ENCODE assay signal across 29 cellular contexts in the genomic region with DNA sequence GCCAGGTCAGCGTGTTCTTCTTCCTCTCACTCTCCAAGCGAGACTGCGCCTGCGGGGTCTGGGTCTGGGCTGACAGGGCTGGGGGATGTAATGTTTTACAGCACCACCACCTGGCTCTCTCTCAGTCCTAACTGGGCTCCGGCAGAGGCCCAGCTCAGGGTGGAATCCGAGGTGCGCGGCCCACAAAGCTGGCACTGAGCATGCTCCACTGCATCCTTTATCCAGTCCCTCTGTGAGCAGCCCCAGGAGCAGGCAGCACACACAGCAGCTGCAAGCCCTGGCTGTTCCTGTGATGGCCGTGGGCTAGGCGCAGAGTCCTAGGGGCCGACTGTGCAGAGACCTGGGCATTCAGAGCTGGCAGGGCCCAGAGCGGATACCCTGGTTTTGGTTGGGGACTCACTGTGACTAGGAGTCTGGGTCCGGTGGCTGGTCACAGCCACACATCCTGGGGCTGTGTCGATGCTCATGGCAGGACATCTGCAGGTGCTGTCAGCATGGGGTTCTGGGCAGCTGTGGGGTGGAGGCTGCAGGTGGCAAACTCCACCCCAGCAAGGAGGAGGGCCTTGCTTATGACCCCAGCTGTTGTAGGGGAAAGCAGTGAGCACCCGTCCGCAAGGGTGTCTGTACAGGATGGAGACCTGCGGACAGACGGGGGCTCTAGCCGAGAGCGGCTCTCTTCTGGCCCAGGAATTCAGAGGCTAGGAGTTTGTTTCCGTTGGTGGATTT. TPM values are rescaled to one million over a fixed set of nuclear protein-coding genes. Genes with fewer than 3 reads are reported as not detected.
DNase-seq lines count a peak whose midpoint lies in the region; ATAC-seq and TF ChIP-seq lines count a peak whose summit lies in the region.
"Had no signal": no experiment of that assay in that cellular context is flagged by ENCODE, and none has a peak within 500 bp of the region (broad histone marks: within the 10 kb centered on the region; RNA-seq: fewer than 3 reads in every experiment).

No MANE protein-coding gene starts in this region.

- no peak overlapping the region for H3K27ac Mint-ChIP-seq in MCF 10A (ENCODE audit: low read depth, unreplicated experiment)
- peak overlapping the region; percentile 44 to 80 (median 45) for H3K27ac Mint-ChIP-seq in nephron
- H3K27ac Mint-ChIP-seq in activated CD8-positive, alpha-beta T cell treated with anti-CD3 and anti-CD28 coated beads for 36 hours = no peak overlapping the region
- H3K27ac Mint-ChIP-seq in type B pancreatic cell = no peak overlapping the region
- H3K27ac Mint-ChIP-seq: activated CD4-positive, alpha-beta T cell treated with anti-CD3 and anti-CD28 coated beads for 36 hours; CD8-positive, alpha-beta T cell; endodermal cell; naive thymus-derived CD8-positive, alpha-beta T cell; stimulated activated memory B cell treated with anti-CD40 and anti-IgM and Interleukin-4, amounts not matched to agents 10 μg/mL and 1 μg/mL and 100 μg/mL, for 72 hours; T-helper 2 cell treated with Interferon-gamma antibody and Interleukin-4, amounts not matched to agents 5 μg/mL and 100 μg/mL, for 36 hours had no signal

- no peaks in the 10 kb centered on the region for H3K4me1 Mint-ChIP-seq in MCF 10A (ENCODE audit: insufficient read depth, unreplicated experiment)
- peaks cover 11% of the 10 kb centered on the region for H3K4me1 Mint-ChIP-seq in nephron
- peaks cover 5% of the 10 kb centered on the region for H3K4me1 Mint-ChIP-seq in activated CD8-positive, alpha-beta T cell treated with anti-CD3 and anti-CD28 coated beads for 36 hours (ENCODE audit: low read depth)
- H3K4me1 Mint-ChIP-seq in type B pancreatic cell (ENCODE audit: unreplicated experiment) = no peaks in the 10 kb centered on the region
- H3K4me1 Mint-ChIP-seq: endodermal cell had no signal

- no peak for TF ChIP-seq CTCF in breast epithelium (IDR thresholded peaks at IDR 0.05)
- TF ChIP-seq CTCF in MCF 10A (IDR thresholded peaks at IDR 0.05; ENCODE audit: unreplicated experiment) = no peak
- no peak for TF ChIP-seq CTCF in nephron (IDR thresholded peaks at IDR 0.05; ENCODE audit: unreplicated experiment in 3 of 3)
- TF ChIP-seq CTCF in testis (IDR thresholded peaks at IDR 0.05) = no peak
- TF ChIP-seq CTCF in activated CD8-positive, alpha-beta T cell treated with anti-CD3 and anti-CD28 coated beads for 36 hours (IDR thresholded peaks at IDR 0.05) = no peak
- no peak for TF ChIP-seq CTCF in type B pancreatic cell (conservative IDR thresholded peaks at IDR 0.05)

- H3K27me3 ChIP-seq in breast epithelium = no peaks in the 10 kb centered on the region
- no peaks in the 10 kb centered on the region for H3K27me3 ChIP-seq in testis
- H3K27me3 ChIP-seq: esophagus squamous epithelium, suprapubic skin had no signal

- TF ChIP-seq POLR2A in breast epithelium (IDR thresholded peaks at IDR 0.05) = no peak
- TF ChIP-seq POLR2A in testis (IDR thresholded peaks at IDR 0.05) = no peak

- BruUV-seq in MCF 10A (replicated peaks; lab: Mats Ljungman, UMichigan) = no TSS peak

- H3K27me3 Mint-ChIP-seq in MCF 10A (ENCODE audit: insufficient read depth, unreplicated experiment) (no peaks in the 10 kb centered on the region), nephron (ENCODE audit: low read depth) (no peaks in the 10 kb centered on the region), type B pancreatic cell (no peaks in the 10 kb centered on the region)
- peaks cover 5% of the 10 kb centered on the region for H3K27me3 Mint-ChIP-seq in activated CD8-positive, alpha-beta T cell treated with anti-CD3 and anti-CD28 coated beads for 36 hours
- H3K27me3 Mint-ChIP-seq: stimulated activated memory B cell treated with anti-CD40 and anti-IgM and Interleukin-4, amounts not matched to agents 10 μg/mL and 1 μg/mL and 100 μg/mL, for 72 hours had no signal

- WGBS in testis, 2 donors = 67 to 85% methylated on average over 7 to 20 of the region's 21 CpGs

- no peak for ATAC-seq in activated CD8-positive, alpha-beta T cell treated with anti-CD3 and anti-CD28 coated beads for 36 hours
- ATAC-seq: activated CD4-positive, alpha-beta T cell treated with anti-CD3 and anti-CD28 coated beads for 36 hours; CD8-positive, alpha-beta T cell; naive thymus-derived CD8-positive, alpha-beta T cell; PC-3; right cardiac atrium; stimulated activated memory B cell treated with anti-CD40 and anti-IgM and Interleukin-4, amounts not matched to agents 10 μg/mL and 1 μg/mL and 100 μg/mL, for 72 hours had no signal

- H3K27ac ChIP-seq in breast epithelium = peak overlapping the region; percentile 72 to 87
- H3K27ac ChIP-seq in angular gyrus (ENCODE audit: low read depth, low read length) = peak overlapping the region; percentile 71
- peak overlapping the region; percentile 64 to 88 for H3K27ac ChIP-seq in testis
- H3K27ac ChIP-seq: esophagus squamous epithelium, suprapubic skin had no signal

- H3K36me3 ChIP-seq in breast epithelium (no peaks in the 10 kb centered on the region), testis (ENCODE audit: low read depth, missing control alignments) (no peaks in the 10 kb centered on the region)

- no peaks in the 10 kb centered on the region for H3K9me3 ChIP-seq in breast epithelium
- no peaks in the 10 kb centered on the region for H3K9me3 ChIP-seq in testis
- H3K9me3 ChIP-seq: esophagus squamous epithelium, suprapubic skin had no signal

- intact Hi-C loops in breast epithelium (cut with DNase I; ENCODE audit: low total_unique reads) (no loop called here), MCF 10A (cut with micrococcal nuclease) (no loop called here), testis (cut with DNase I; ENCODE audit: low total_unique reads) (no loop called here)
- intact Hi-C loops in activated CD8-positive, alpha-beta T cell treated with anti-CD3 and anti-CD28 coated beads for 36 hours (cut with micrococcal nuclease) = no loop called here

- H3K4me3 Mint-ChIP-seq in MCF 10A (ENCODE audit: unreplicated experiment) (no peak overlapping the region), nephron (no peak overlapping the region), type B pancreatic cell (no peak overlapping the region)
- no peak overlapping the region for H3K4me3 Mint-ChIP-seq in activated CD8-positive, alpha-beta T cell treated with anti-CD3 and anti-CD28 coated beads for 36 hours
- H3K4me3 Mint-ChIP-seq: activated CD4-positive, alpha-beta T cell treated with anti-CD3 and anti-CD28 coated beads for 36 hours; CD8-positive, alpha-beta T cell; endodermal cell; naive thymus-derived CD8-positive, alpha-beta T cell; stimulated activated memory B cell treated with anti-CD40 and anti-IgM and Interleukin-4, amounts not matched to agents 10 μg/mL and 1 μg/mL and 100 μg/mL, for 72 hours; T-helper 2 cell treated with Interferon-gamma antibody and Interleukin-4, amounts not matched to agents 5 μg/mL and 100 μg/mL, for 36 hours had no signal

- CTCF ChIA-PET in MCF 10A (lab: Yijun Ruan, JAX) = interaction anchor here (0.6 to 0.8 kb wide), 2 partner anchors 9 to 613 kb away, joined by 3 read pairs; no protein-coding TSS in a partner anchor
- CTCF ChIA-PET in activated CD8-positive, alpha-beta T cell treated with anti-CD3 and anti-CD28 coated beads for 36 hours (lab: Charles Lee) = no interaction called here

- DNase-seq in breast epithelium (ENCODE audit: low spot score in 2 of 2) (no peak), MCF 10A (ENCODE audit: unreplicated experiment) (no peak), testis (no peak), NCI-H1417 treated with DMSO at 0.1 percent for 48 hours (lab: John Stamatoyannopoulos, UW) (no peak), type B pancreatic cell (ENCODE audit: extremely low spot score, unreplicated experiment) (no peak)
- no peak for DNase-seq in activated CD8-positive, alpha-beta T cell treated with anti-CD3 and anti-CD28 coated beads for 36 hours
- DNase-seq: 8988T; activated CD4-positive, alpha-beta T cell treated with anti-CD3 and anti-CD28 coated beads for 36 hours; activated naive CD4-positive, alpha-beta T cell; CD8-positive, alpha-beta T cell; cortex of kidney; endodermal cell; esophagus squamous epithelium; GOT3; IMR-90; naive thymus-derived CD8-positive, alpha-beta T cell; NCI-H1092; NCI-H1930; NCI-H524 treated with DMSO at 0.1 percent for 48 hours; Right ventricle myocardium superior; stimulated activated CD4-positive, alpha-beta T cell treated with anti-CD3 and anti-CD28 coated beads, Interleukin-12 subunit alpha, Interleukin-12 subunit beta, amount 100 ng/mL, for 4 hours; stimulated activated CD4-positive, alpha-beta T cell treated with anti-CD3 and anti-CD28 coated beads, Interleukin-4, amount 100 ng/mL, for 24 hours had no signal

- POLR2A ChIA-PET in MCF 10A (lab: Yijun Ruan, JAX) = interaction anchor here (0.5 kb wide), 1 partner anchor 416 kb away, joined by 3 read pairs; no protein-coding TSS in a partner anchor
- POLR2A ChIA-PET in activated CD8-positive, alpha-beta T cell treated with anti-CD3 and anti-CD28 coated beads for 36 hours (lab: Charles Lee) = no interaction called here

- H3K4me3 ChIP-seq in breast epithelium = peak overlapping the region in 1 of 3 donors; percentile 22
- H3K4me3 ChIP-seq in testis = no peak overlapping the region
- H3K4me3 ChIP-seq: esophagus squamous epithelium, suprapubic skin had no signal

- no peaks in the 10 kb centered on the region for H3K36me3 Mint-ChIP-seq in MCF 10A (ENCODE audit: insufficient read depth, unreplicated experiment)
- H3K36me3 Mint-ChIP-seq in nephron (ENCODE audit: low read depth) = no peaks in the 10 kb centered on the region
- H3K36me3 Mint-ChIP-seq in activated CD8-positive, alpha-beta T cell treated with anti-CD3 and anti-CD28 coated beads for 36 hours (ENCODE audit: low read depth) = no peaks in the 10 kb centered on the region
- H3K36me3 Mint-ChIP-seq in type B pancreatic cell = no peaks in the 10 kb centered on the region
- H3K36me3 Mint-ChIP-seq: CD8-positive, alpha-beta T cell; naive thymus-derived CD8-positive, alpha-beta T cell; stimulated activated memory B cell treated with anti-CD40 and anti-IgM and Interleukin-4, amounts not matched to agents 10 μg/mL and 1 μg/mL and 100 μg/mL, for 72 hours had no signal

- H3K9me3 Mint-ChIP-seq in MCF 10A (ENCODE audit: unreplicated experiment) (no peaks in the 10 kb centered on the region), nephron (no peaks in the 10 kb centered on the region), type B pancreatic cell (no peaks in the 10 kb centered on the region)
- no peaks in the 10 kb centered on the region for H3K9me3 Mint-ChIP-seq in activated CD8-positive, alpha-beta T cell treated with anti-CD3 and anti-CD28 coated beads for 36 hours
- H3K9me3 Mint-ChIP-seq: CD8-positive, alpha-beta T cell; endodermal cell; naive thymus-derived CD8-positive, alpha-beta T cell; stimulated activated memory B cell treated with anti-CD40 and anti-IgM and Interleukin-4, amounts not matched to agents 10 μg/mL and 1 μg/mL and 100 μg/mL, for 72 hours; T-helper 2 cell treated with Interferon-gamma antibody and Interleukin-4, amounts not matched to agents 5 μg/mL and 100 μg/mL, for 36 hours had no signal

- peaks cover 7 to 34% of the 10 kb centered on the region in 2 donors for H3K4me1 ChIP-seq in breast epithelium
- H3K4me1 ChIP-seq in testis = peaks cover 55% of the 10 kb centered on the region

RNA-seq across cellular contexts. Expression of a gene that starts 4.0 kb away (rescaled TPM):
- total RNA-seq in breast epithelium (10 to 100 TPM; 10.7 to 23.1 (median 20.0) TPM), MCF 10A (2022) (2.6 and 3.2 TPM in 2 replicates), testis (100 to 1,000 TPM; 120 to 162 TPM), type B pancreatic cell (ENCODE audit: low replicate concordance) (6.5 and 18.6 TPM in 2 replicates)
- polyA plus RNA-seq in testis (ENCODE audit: insufficient read depth, low read depth, low replicate concordance) = 33.0 TPM
- total RNA-seq in activated CD8-positive, alpha-beta T cell treated with anti-CD3 and anti-CD28 coated beads for 36 hours = 1 to 10 TPM; 1.2 to 1.5 TPM
- total RNA-seq: CD8-positive, alpha-beta T cell; naive thymus-derived CD8-positive, alpha-beta T cell had no signal

RNA-seq across cellular contexts. Expression of a gene that starts 14.1 kb away (rescaled TPM):
- 1 to 10 TPM; 3.4 to 8.5 (median 4.6) TPM for total RNA-seq in breast epithelium
- total RNA-seq in MCF 10A (2022) = 0.63 and 0.76 TPM in 2 replicates
- total RNA-seq in testis = 10 to 100 TPM; 75.3 to 78.2 TPM
- 23.1 TPM for polyA plus RNA-seq in testis (ENCODE audit: insufficient read depth, low read depth, low replicate concordance)
- 10 to 100 TPM; 15.6 to 17.8 TPM for total RNA-seq in activated CD8-positive, alpha-beta T cell treated with anti-CD3 and anti-CD28 coated beads for 36 hours
- 4.2 and 8.7 TPM in 2 replicates for total RNA-seq in type B pancreatic cell (ENCODE audit: low replicate concordance)

RNA-seq across cellular contexts. Expression of a gene that starts 33.1 kb away (rescaled TPM):
- total RNA-seq in breast epithelium (100 to 1,000 TPM; 105 to 148 (median 124) TPM), MCF 10A (2022) (90.9 and 94.6 TPM in 2 replicates), testis (100 to 1,000 TPM; 117 to 175 TPM), type B pancreatic cell (ENCODE audit: low replicate concordance) (107 and 114 TPM in 2 replicates)
- 75.5 TPM for polyA plus RNA-seq in testis (ENCODE audit: insufficient read depth, low read depth, low replicate concordance)
- 100 to 1,000 TPM; 153 to 165 TPM for total RNA-seq in activated CD8-positive, alpha-beta T cell treated with anti-CD3 and anti-CD28 coated beads for 36 hours

RNA-seq across cellular contexts. Expression of a gene that starts 34.0 kb away (rescaled TPM):
- 100 to 1,000 TPM in 1 of 3 donors, 10 to 100 TPM in 2; 89.6 to 177 (median 91.4) TPM for total RNA-seq in breast epithelium
- 47.0 and 48.4 TPM in 2 replicates for total RNA-seq in MCF 10A (2022)
- 100 to 1,000 TPM in 1 of 2 donors, 10 to 100 TPM in 1; 91.7 to 123 TPM for total RNA-seq in testis
- 93.6 TPM for polyA plus RNA-seq in testis (ENCODE audit: insufficient read depth, low read depth, low replicate concordance)
- total RNA-seq in activated CD8-positive, alpha-beta T cell treated with anti-CD3 and anti-CD28 coated beads for 36 hours = 100 to 1,000 TPM in 1 of 2 experiments, 10 to 100 TPM in 1; 99.7 to 111 TPM
- total RNA-seq in type B pancreatic cell (ENCODE audit: low replicate concordance) = 81.8 and 98.0 TPM in 2 replicates

Comparison
In these comparisons a context has a peak if more than half of its experiments do, and no peak if none do; other contexts are left out.
1. H3K27ac Mint-ChIP-seq: peak in nephron (3 of 3); none in MCF 10A (single experiment), activated CD8-positive, alpha-beta T cell treated with anti-CD3 and anti-CD28 coated beads for 36 hours (single experiment) and type B pancreatic cell (single experiment).
2. Peak in every context shown above with its lines, with median percentiles within 50 percentile points of each other: H3K27ac ChIP-seq.